20 cellular contexts compared by ENCODE assay signal in genomic region chr22:49268924-49269323, GRCh38.
"Had no signal": no experiment of that assay in that cellular context is flagged by ENCODE, and none has a peak within 500 bp of the region (broad histone marks: within the 10 kb centered on the region; RNA-seq: fewer than 3 reads in every experiment).

No MANE protein-coding gene starts in this region.

- H3K9me3 ChIP-seq: esophagus muscularis mucosa, gastrocnemius medialis, left ventricle myocardium inferior, lower lobe of right lung, psoas muscle, right lobe of liver, thoracic aorta, transverse colon had no signal

- H3K4me3 Mint-ChIP-seq: memory B cell; naive B cell; nephron; stimulated activated naive B cell treated with anti-CD40 and anti-IgM and Interleukin-4, amounts not matched to agents 10 μg/mL and 1 μg/mL and 100 μg/mL, for 72 hours; stimulated activated naive CD8-positive, alpha-beta T cell treated with anti-CD3 and anti-CD28 coated beads, Interleukin-15, amount 100 ng/mL, for 72 hours had no signal

- H3K36me3 Mint-ChIP-seq: memory B cell; naive B cell; stimulated activated naive B cell treated with anti-CD40 and anti-IgM and Interleukin-4, amounts not matched to agents 10 μg/mL and 1 μg/mL and 100 μg/mL, for 72 hours had no signal

- H3K9me3 Mint-ChIP-seq: memory B cell; naive B cell; nephron; stimulated activated naive B cell treated with anti-CD40 and anti-IgM and Interleukin-4, amounts not matched to agents 10 μg/mL and 1 μg/mL and 100 μg/mL, for 72 hours; stimulated activated naive CD8-positive, alpha-beta T cell treated with anti-CD3 and anti-CD28 coated beads, Interleukin-15, amount 100 ng/mL, for 72 hours had no signal

- H3K4me1 Mint-ChIP-seq: memory B cell; naive B cell; nephron; stimulated activated naive B cell treated with anti-CD40 and anti-IgM and Interleukin-4, amounts not matched to agents 10 μg/mL and 1 μg/mL and 100 μg/mL, for 72 hours; stimulated activated naive CD8-positive, alpha-beta T cell treated with anti-CD3 and anti-CD28 coated beads, Interleukin-15, amount 100 ng/mL, for 72 hours had no signal

- H3K27me3 ChIP-seq: right lobe of liver had no signal

- H3K4me1 ChIP-seq: esophagus muscularis mucosa, gastrocnemius medialis, left ventricle myocardium inferior, lower lobe of right lung, psoas muscle, right lobe of liver, transverse colon had no signal

- DNase-seq: effector memory CD4-positive, alpha-beta T cell; gastrocnemius medialis; left ventricle myocardium inferior; lower lobe of right lung; naive B cell; occipital lobe; psoas muscle; retina; right lobe of liver; stimulated activated CD4-positive, alpha-beta T cell treated with anti-CD3 and anti-CD28 coated beads, Interleukin-2, amount 100 ng/mL, for 24 hours; stimulated activated CD4-positive, alpha-beta T cell treated with anti-CD3 and anti-CD28 coated beads, Interleukin-4, amount 100 ng/mL, for 4 hours; stimulated activated naive B cell treated with anti-CD40 and anti-IgM and Interleukin-4, amounts not matched to agents 10 μg/mL and 1 μg/mL and 100 μg/mL, for 72 hours; stimulated activated naive CD8-positive, alpha-beta T cell treated with anti-CD3 and anti-CD28 coated beads, Interleukin-15, amount 100 ng/mL, for 72 hours; substantia nigra; transverse colon had no signal

- ATAC-seq: gastrocnemius medialis; lower lobe of right lung; psoas muscle; right lobe of liver; stimulated activated naive B cell treated with anti-CD40 and anti-IgM and Interleukin-4, amounts not matched to agents 10 μg/mL and 1 μg/mL and 100 μg/mL, for 72 hours; stimulated activated naive CD8-positive, alpha-beta T cell treated with anti-CD3 and anti-CD28 coated beads, Interleukin-15, amount 100 ng/mL, for 72 hours had no signal

- H3K27ac Mint-ChIP-seq: memory B cell; naive B cell; nephron; stimulated activated naive B cell treated with anti-CD40 and anti-IgM and Interleukin-4, amounts not matched to agents 10 μg/mL and 1 μg/mL and 100 μg/mL, for 72 hours; stimulated activated naive CD8-positive, alpha-beta T cell treated with anti-CD3 and anti-CD28 coated beads, Interleukin-15, amount 100 ng/mL, for 72 hours had no signal

- H3K36me3 ChIP-seq: esophagus muscularis mucosa, gastrocnemius medialis, left ventricle myocardium inferior, lower lobe of right lung, right lobe of liver, thoracic aorta, transverse colon had no signal

- H3K4me3 ChIP-seq: esophagus muscularis mucosa, gastrocnemius medialis, left ventricle myocardium inferior, lower lobe of right lung, psoas muscle, right lobe of liver, thoracic aorta, transverse colon had no signal

- H3K27ac ChIP-seq: epithelial cell of prostate, esophagus muscularis mucosa, gastrocnemius medialis, left ventricle myocardium inferior, lower lobe of right lung, psoas muscle, right lobe of liver, thoracic aorta, transverse colon had no signal
